In genomic region chr17:57645950-57646686, GRCh38 we compare ENCODE assay signal across 12 cellular contexts.
DNase-seq lines count a peak whose midpoint lies in the region; TF ChIP-seq lines count a peak whose summit lies in the region.
"Had no signal": no experiment of that assay in that cellular context is flagged by ENCODE, and none has a peak within 500 bp of the region (broad histone marks: within the 10 kb centered on the region; RNA-seq: fewer than 3 reads in every experiment).

No MANE protein-coding gene starts in this region.

- no peaks in the 10 kb centered on the region for H3K27me3 Mint-ChIP-seq in activated CD4-positive, alpha-beta memory T cell treated with anti-CD3 and anti-CD28 coated beads, Interleukin-2, amount 10 ng/mL, durations not matched to agents 7 days and 5 days
- H3K27me3 Mint-ChIP-seq in progenitor cell of endocrine pancreas (no peaks in the 10 kb centered on the region), endothelial cell (ENCODE audit: unreplicated experiment) (peaks cover 2% of the 10 kb centered on the region)
- H3K27me3 Mint-ChIP-seq: T-cell had no signal

- POLR2A ChIA-PET in activated CD4-positive, alpha-beta memory T cell treated with anti-CD3 and anti-CD28 coated beads, Interleukin-2, amount 10 ng/mL, durations not matched to agents 7 days and 5 days (lab: Charles Lee) = interaction anchor here (0.7 kb wide), 1 partner anchor 48 kb away, joined by 3 read pairs; no protein-coding TSS in a partner anchor

- H3K4me3 Mint-ChIP-seq in activated CD4-positive, alpha-beta memory T cell treated with anti-CD3 and anti-CD28 coated beads, Interleukin-2, amount 10 ng/mL, durations not matched to agents 7 days and 5 days = no peak overlapping the region
- H3K4me3 Mint-ChIP-seq in progenitor cell of endocrine pancreas (ENCODE audit: low read depth) (no peak overlapping the region), endothelial cell (ENCODE audit: unreplicated experiment) (no peak overlapping the region)
- H3K4me3 Mint-ChIP-seq: T-cell had no signal

- peak overlapping the region; percentile 68 for H3K27ac Mint-ChIP-seq in activated CD4-positive, alpha-beta memory T cell treated with anti-CD3 and anti-CD28 coated beads, Interleukin-2, amount 10 ng/mL, durations not matched to agents 7 days and 5 days
- H3K27ac Mint-ChIP-seq in progenitor cell of endocrine pancreas (no peak overlapping the region), endothelial cell (ENCODE audit: unreplicated experiment) (no peak overlapping the region)

- H3K36me3 Mint-ChIP-seq in activated CD4-positive, alpha-beta memory T cell treated with anti-CD3 and anti-CD28 coated beads, Interleukin-2, amount 10 ng/mL, durations not matched to agents 7 days and 5 days (ENCODE audit: low read depth) = no peaks in the 10 kb centered on the region
- H3K36me3 Mint-ChIP-seq in progenitor cell of endocrine pancreas (ENCODE audit: insufficient read depth) (peaks cover 6% of the 10 kb centered on the region), endothelial cell (ENCODE audit: low read depth, unreplicated experiment) (no peaks in the 10 kb centered on the region)

- peaks cover 13% of the 10 kb centered on the region for H3K4me1 Mint-ChIP-seq in activated CD4-positive, alpha-beta memory T cell treated with anti-CD3 and anti-CD28 coated beads, Interleukin-2, amount 10 ng/mL, durations not matched to agents 7 days and 5 days
- peaks cover 2% of the 10 kb centered on the region for H3K4me1 Mint-ChIP-seq in progenitor cell of endocrine pancreas (ENCODE audit: low read depth)
- peaks cover 10% of the 10 kb centered on the region for H3K4me1 Mint-ChIP-seq in endothelial cell (ENCODE audit: unreplicated experiment)

- CTCF ChIA-PET in activated CD4-positive, alpha-beta memory T cell treated with anti-CD3 and anti-CD28 coated beads, Interleukin-2, amount 10 ng/mL, durations not matched to agents 7 days and 5 days (lab: Charles Lee) = interaction anchor here (1.0 to 3.0 kb wide), 3 partner anchors 26 to 403 kb away, joined by 3 to 19 read pairs (median 11); no protein-coding TSS in a partner anchor

- H3K9me3 Mint-ChIP-seq in activated CD4-positive, alpha-beta memory T cell treated with anti-CD3 and anti-CD28 coated beads, Interleukin-2, amount 10 ng/mL, durations not matched to agents 7 days and 5 days = no peaks in the 10 kb centered on the region
- H3K9me3 Mint-ChIP-seq in progenitor cell of endocrine pancreas (ENCODE audit: low read depth) = no peaks in the 10 kb centered on the region
- no peaks in the 10 kb centered on the region for H3K9me3 Mint-ChIP-seq in endothelial cell (ENCODE audit: unreplicated experiment)
- H3K9me3 Mint-ChIP-seq: T-cell had no signal

- DNase-seq in NK-92 treated with Interleukin-12 subunit alpha and Interleukin-12 subunit beta, amount 100 ng/mL, for 24 hours (lab: John Stamatoyannopoulos, UW) = peak; percentile 15
- DNase-seq in NK-92 (lab: John Stamatoyannopoulos, UW; ENCODE audit: unreplicated experiment) (no peak), HT1080 (ENCODE audit: low read depth) (peak; percentile 17), myocyte (ENCODE audit: low read depth) (peak; percentile 40), DMS 273 (lab: John Stamatoyannopoulos, UW; ENCODE audit: unreplicated experiment) (no peak), progenitor cell of endocrine pancreas (ENCODE audit: low spot score, unreplicated experiment) (no peak), endothelial cell (ENCODE audit: low spot score) (no peak)
- peak; percentile 29 for DNase-seq in activated CD4-positive, alpha-beta memory T cell treated with anti-CD3 and anti-CD28 coated beads, Interleukin-2, amount 10 ng/mL, durations not matched to agents 7 days and 5 days
- DNase-seq: anterior cingulate cortex, NCI-H1048, NCI-H2171 treated with DMSO at 0.1 percent for 48 hours had no signal

- no peak for TF ChIP-seq CTCF in progenitor cell of endocrine pancreas (IDR thresholded peaks at IDR 0.05; ENCODE audit: unreplicated experiment)
- TF ChIP-seq CTCF in endothelial cell (IDR thresholded peaks at IDR 0.05; ENCODE audit: unreplicated experiment) = no peak

Comparison
In these comparisons a context has a peak if more than half of its experiments do, and no peak if none do; other contexts are left out.
1. DNase-seq: peak in NK-92 treated with Interleukin-12 subunit alpha and Interleukin-12 subunit beta, amount 100 ng/mL, for 24 hours (single experiment), HT1080 (single experiment), activated CD4-positive, alpha-beta memory T cell treated with anti-CD3 and anti-CD28 coated beads, Interleukin-2, amount 10 ng/mL, durations not matched to agents 7 days and 5 days (single experiment) and myocyte (single experiment); none in NK-92 (single experiment), DMS 273 (single experiment), progenitor cell of endocrine pancreas (single experiment) and endothelial cell (single experiment).